Comparison of ENCODE assay signal across 1 cellular context in the genomic region with DNA sequence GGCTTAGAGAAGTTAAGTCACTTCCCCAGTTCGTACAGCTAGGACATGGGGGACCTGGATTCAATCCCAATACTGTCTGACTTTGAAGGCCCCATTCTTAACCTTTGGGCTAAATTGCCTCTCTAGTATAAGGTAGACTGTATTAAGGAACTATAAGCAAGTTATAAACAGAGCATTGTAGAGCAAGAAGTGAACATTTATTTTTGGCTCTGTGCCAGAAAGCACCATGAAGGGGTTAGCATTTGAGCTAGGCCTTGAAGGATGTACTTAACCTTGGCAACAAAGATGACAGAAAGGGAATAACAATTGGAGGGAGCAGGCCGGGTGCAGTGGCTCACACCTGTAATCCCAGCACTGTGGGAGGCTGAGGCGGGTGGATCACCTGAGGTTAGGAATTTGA.
TF ChIP-seq lines count a peak whose summit lies in the region.

No MANE protein-coding gene starts in this region.

TF ChIP-seq in K562, 482 proteins besides CTCF, POLR2A, EP300 and RAD21:
- TF ChIP-seq, protein P1, sequence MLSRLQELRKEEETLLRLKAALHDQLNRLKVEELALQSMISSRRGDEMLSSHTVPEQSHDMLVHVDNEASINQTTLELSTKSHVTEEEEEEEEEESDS (CRISPR knock-in tag; IDR thresholded peaks at IDR 0.05) = no peak
- TF ChIP-seq NFIX (CRISPR knock-in tag; IDR thresholded peaks at IDR 0.05; ENCODE audit: low read depth) (peak; percentile 98), HOXB6 (CRISPR knock-in tag; IDR thresholded peaks at IDR 0.05; ENCODE audit: borderline replicate concordance) (no peak), ZNF143 (CRISPR knock-in tag; IDR thresholded peaks at IDR 0.05) (no peak), ZNF431 (CRISPR knock-in tag; IDR thresholded peaks at IDR 0.05) (no peak), NFIC (IDR thresholded peaks at IDR 0.05) (peak; percentile 100), SMARCE1 (IDR thresholded peaks at IDR 0.05) (no peak), SMAD1 (IDR thresholded peaks at IDR 0.05; ENCODE audit: low read depth, low read length, partially characterized antibody) (peak; percentile 91), CAMTA2 (CRISPR knock-in tag; conservative IDR thresholded peaks at IDR 0.05) (no peak), POLR2B (IDR thresholded peaks at IDR 0.05; ENCODE audit: low read depth, partially characterized antibody) (no peak)
- TF ChIP-seq, protein P2, sequence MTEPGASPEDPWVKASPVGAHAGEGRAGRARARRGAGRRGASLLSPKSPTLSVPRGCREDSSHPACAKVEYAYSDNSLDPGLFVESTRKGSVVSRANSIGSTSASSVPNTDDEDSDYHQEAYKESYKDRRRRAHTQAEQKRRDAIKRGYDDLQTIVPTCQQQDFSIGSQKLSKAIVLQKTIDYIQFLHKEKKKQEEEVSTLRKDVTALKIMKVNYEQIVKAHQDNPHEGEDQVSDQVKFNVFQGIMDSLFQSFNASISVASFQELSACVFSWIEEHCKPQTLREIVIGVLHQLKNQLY (CRISPR knock-in tag; conservative IDR thresholded peaks at IDR 0.05) = no peak
- TF ChIP-seq, protein P3, sequence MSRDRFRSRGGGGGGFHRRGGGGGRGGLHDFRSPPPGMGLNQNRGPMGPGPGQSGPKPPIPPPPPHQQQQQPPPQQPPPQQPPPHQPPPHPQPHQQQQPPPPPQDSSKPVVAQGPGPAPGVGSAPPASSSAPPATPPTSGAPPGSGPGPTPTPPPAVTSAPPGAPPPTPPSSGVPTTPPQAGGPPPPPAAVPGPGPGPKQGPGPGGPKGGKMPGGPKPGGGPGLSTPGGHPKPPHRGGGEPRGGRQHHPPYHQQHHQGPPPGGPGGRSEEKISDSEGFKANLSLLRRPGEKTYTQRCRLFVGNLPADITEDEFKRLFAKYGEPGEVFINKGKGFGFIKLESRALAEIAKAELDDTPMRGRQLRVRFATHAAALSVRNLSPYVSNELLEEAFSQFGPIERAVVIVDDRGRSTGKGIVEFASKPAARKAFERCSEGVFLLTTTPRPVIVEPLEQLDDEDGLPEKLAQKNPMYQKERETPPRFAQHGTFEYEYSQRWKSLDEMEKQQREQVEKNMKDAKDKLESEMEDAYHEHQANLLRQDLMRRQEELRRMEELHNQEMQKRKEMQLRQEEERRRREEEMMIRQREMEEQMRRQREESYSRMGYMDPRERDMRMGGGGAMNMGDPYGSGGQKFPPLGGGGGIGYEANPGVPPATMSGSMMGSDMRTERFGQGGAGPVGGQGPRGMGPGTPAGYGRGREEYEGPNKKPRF (IDR thresholded peaks at IDR 0.05; ENCODE audit: low read depth, low read length) = no peak
